In genomic region chr9:126154182-126154827, GRCh38 we compare ENCODE assay signal across 21 cellular contexts.
"Had no signal": no experiment of that assay in that cellular context is flagged by ENCODE, and none has a peak within 500 bp of the region (broad histone marks: within the 10 kb centered on the region; RNA-seq: fewer than 3 reads in every experiment).

No MANE protein-coding gene starts in this region.

- H3K36me3 Mint-ChIP-seq: activated naive CD8-positive, alpha-beta T cell treated with anti-CD3 and anti-CD28 coated beads, Interleukin-2, amount 10 ng/mL, durations not matched to agents 7 days and 5 days; stimulated activated effector memory CD8-positive, alpha-beta T cell treated with anti-CD3 and anti-CD28 coated beads, Interleukin-12 subunit alpha, Interleukin-12 subunit beta, amount 100 ng/mL, for 72 hours; WTC11 had no signal

- H3K4me1 ChIP-seq: heart right ventricle, psoas muscle, tibial nerve had no signal

- FAIRE-seq: TTC549 had no signal

- H3K27ac Mint-ChIP-seq: activated CD8-positive, alpha-beta T cell treated with anti-CD3 and anti-CD28 coated beads, Interleukin-2, amount 10 ng/mL, durations not matched to agents 7 days and 5 days; activated naive CD8-positive, alpha-beta T cell treated with anti-CD3 and anti-CD28 coated beads, Interleukin-2, amount 10 ng/mL, durations not matched to agents 7 days and 5 days; effector memory CD8-positive, alpha-beta T cell; nephron; stimulated activated effector memory CD8-positive, alpha-beta T cell treated with anti-CD3 and anti-CD28 coated beads, Interleukin-12 subunit alpha, Interleukin-12 subunit beta, amount 100 ng/mL, for 72 hours; WTC11 had no signal

- H3K4me1 Mint-ChIP-seq: activated naive CD8-positive, alpha-beta T cell treated with anti-CD3 and anti-CD28 coated beads, Interleukin-2, amount 10 ng/mL, durations not matched to agents 7 days and 5 days; stimulated activated effector memory CD8-positive, alpha-beta T cell treated with anti-CD3 and anti-CD28 coated beads, Interleukin-12 subunit alpha, Interleukin-12 subunit beta, amount 100 ng/mL, for 72 hours had no signal

- DNase-seq: activated CD4-positive, alpha-beta T cell treated with anti-CD3 and anti-CD28 coated beads for 4 hours; activated CD8-positive, alpha-beta T cell treated with anti-CD3 and anti-CD28 coated beads, Interleukin-2, amount 10 ng/mL, durations not matched to agents 7 days and 5 days; activated naive CD4-positive, alpha-beta T cell; activated naive CD8-positive, alpha-beta T cell treated with anti-CD3 and anti-CD28 coated beads, Interleukin-2, amount 10 ng/mL, durations not matched to agents 7 days and 5 days; activated T-cell treated with anti-CD3 and anti-CD28 coated beads for 4 hours; aorta; dermis blood vessel endothelial cell; effector memory CD8-positive, alpha-beta T cell; foreskin melanocyte; heart right ventricle; islet precursor cell; left ventricle myocardium superior; mesendoderm; psoas muscle; T-helper 2 cell had no signal

- H3K27me3 Mint-ChIP-seq: activated naive CD8-positive, alpha-beta T cell treated with anti-CD3 and anti-CD28 coated beads, Interleukin-2, amount 10 ng/mL, durations not matched to agents 7 days and 5 days had no signal

- H3K36me3 ChIP-seq: heart right ventricle, tibial nerve had no signal

- H3K9me3 Mint-ChIP-seq: activated naive CD8-positive, alpha-beta T cell treated with anti-CD3 and anti-CD28 coated beads, Interleukin-2, amount 10 ng/mL, durations not matched to agents 7 days and 5 days; effector memory CD8-positive, alpha-beta T cell; nephron; stimulated activated effector memory CD8-positive, alpha-beta T cell treated with anti-CD3 and anti-CD28 coated beads, Interleukin-12 subunit alpha, Interleukin-12 subunit beta, amount 100 ng/mL, for 72 hours had no signal

- H3K27ac ChIP-seq: heart right ventricle, psoas muscle, tibial nerve had no signal

- H3K4me3 Mint-ChIP-seq: activated CD8-positive, alpha-beta T cell treated with anti-CD3 and anti-CD28 coated beads, Interleukin-2, amount 10 ng/mL, durations not matched to agents 7 days and 5 days; activated naive CD8-positive, alpha-beta T cell treated with anti-CD3 and anti-CD28 coated beads, Interleukin-2, amount 10 ng/mL, durations not matched to agents 7 days and 5 days; effector memory CD8-positive, alpha-beta T cell; nephron; stimulated activated effector memory CD8-positive, alpha-beta T cell treated with anti-CD3 and anti-CD28 coated beads, Interleukin-12 subunit alpha, Interleukin-12 subunit beta, amount 100 ng/mL, for 72 hours; WTC11 had no signal

- ATAC-seq: activated CD8-positive, alpha-beta T cell treated with anti-CD3 and anti-CD28 coated beads, Interleukin-2, amount 10 ng/mL, durations not matched to agents 7 days and 5 days; effector memory CD8-positive, alpha-beta T cell; heart right ventricle; left ventricle myocardium superior; psoas muscle; sciatic nerve; stimulated activated effector memory CD8-positive, alpha-beta T cell treated with anti-CD3 and anti-CD28 coated beads, Interleukin-12 subunit alpha, Interleukin-12 subunit beta, amount 100 ng/mL, for 72 hours; WTC11 had no signal

- H3K9me3 ChIP-seq: heart right ventricle, psoas muscle had no signal

- H3K4me3 ChIP-seq: heart right ventricle, psoas muscle, tibial nerve had no signal
